Comparison of ENCODE assay signal across 8 cellular contexts in the genomic region with DNA sequence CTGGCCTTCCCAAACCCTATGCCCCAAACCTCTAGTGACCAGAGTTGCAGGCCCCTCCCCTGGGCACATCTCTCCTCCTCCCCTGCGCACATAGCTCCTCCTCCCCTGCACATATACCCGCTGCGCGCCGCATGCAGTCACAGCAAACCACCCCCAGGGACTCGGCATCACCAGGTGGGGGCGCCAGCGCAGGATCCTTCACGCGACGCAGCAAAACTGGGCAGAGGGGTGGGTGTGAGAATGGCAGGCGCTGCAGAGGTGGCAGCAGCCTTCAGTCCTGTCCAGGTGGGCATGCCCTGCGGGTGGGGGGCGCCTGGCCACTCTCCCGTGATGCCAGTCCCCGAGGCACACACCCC. TPM values are rescaled to one million over a fixed set of nuclear protein-coding genes. Genes with fewer than 3 reads are reported as not detected.
DNase-seq lines count a peak whose midpoint lies in the region; ATAC-seq and TF ChIP-seq lines count a peak whose summit lies in the region.

No MANE protein-coding gene starts in this region.

- H3K4me1 Mint-ChIP-seq in naive thymus-derived CD4-positive, alpha-beta T cell = peaks cover 13 to 55% (median 38%) of the 10 kb centered on the region in 7 donors

- no peaks in the 10 kb centered on the region for H3K36me3 ChIP-seq in naive thymus-derived CD4-positive, alpha-beta T cell (ENCODE audit: control insufficient read depth in 2 of 3, insufficient read depth in 3 of 3, low read length in 3 of 3)

- H3K9me3 Mint-ChIP-seq in naive thymus-derived CD4-positive, alpha-beta T cell = no peaks in the 10 kb centered on the region

- H3K36me3 Mint-ChIP-seq in naive thymus-derived CD4-positive, alpha-beta T cell = no peaks in the 10 kb centered on the region

- POLR2A ChIA-PET in naive thymus-derived CD4-positive, alpha-beta T cell (lab: Charles Lee) = interaction anchor here (0.5 to 7.2 kb wide), 21 partner anchors 10 to 1207 kb away, joined by 3 to 59 read pairs (median 4); a partner anchor contains a TSS

- in situ Hi-C loops in G401 (cut with HindIII; ENCODE audit: low sequenced_read_pairs) = no loop called here

- peaks cover 0 to 21% (median 0%) of the 10 kb centered on the region in 5 donors for H3K27me3 Mint-ChIP-seq in naive thymus-derived CD4-positive, alpha-beta T cell

- intact Hi-C loops in naive thymus-derived CD4-positive, alpha-beta T cell (cut with micrococcal nuclease) = loop anchor here (1.0 to 10.0 kb wide), 6 partner anchors 37 to 498 kb away; a partner anchor contains a TSS

- peak; percentile 86 for TF ChIP-seq CTCF in GM12872 (IDR thresholded peaks at IDR 0.05; ENCODE audit: insufficient read depth, low read depth, low read length)

- H3K27ac ChIP-seq in naive thymus-derived CD4-positive, alpha-beta T cell (ENCODE audit: low read depth, low read length) = peak overlapping the region; percentile 38

- peak overlapping the region; percentile 78 to 93 (median 88) for H3K4me3 Mint-ChIP-seq in naive thymus-derived CD4-positive, alpha-beta T cell

- H3K4me3 ChIP-seq in naive thymus-derived CD4-positive, alpha-beta T cell (ENCODE audit: low read length) = peak overlapping the region; percentile 80

- H3K4me1 ChIP-seq in naive thymus-derived CD4-positive, alpha-beta T cell (ENCODE audit: control insufficient read depth in 2 of 2, insufficient read depth in 2 of 2, low read length in 2 of 2) = peaks cover 36 to 42% of the 10 kb centered on the region in 2 donors

- CTCF ChIA-PET in naive thymus-derived CD4-positive, alpha-beta T cell (lab: Charles Lee) = interaction anchor here (0.5 to 6.4 kb wide), 31 partner anchors 10 to 706 kb away, joined by 3 to 56 read pairs (median 4); a partner anchor contains a TSS

- ATAC-seq in HG03196 (IDR thresholded peaks at IDR 0.05; ENCODE audit: unreplicated experiment) (peak; percentile 40), esophagus mucosa (peak; percentile 71)
- ATAC-seq in naive thymus-derived CD4-positive, alpha-beta T cell = peak; percentile 80

- H3K27ac Mint-ChIP-seq in naive thymus-derived CD4-positive, alpha-beta T cell = peak overlapping the region in 7 of 9 donors; percentile 2 to 91 (median 72)

- DNase-seq in NCI-H82 (lab: John Stamatoyannopoulos, UW) (peak; percentile 95), activated T-cell treated with anti-CD3 and anti-CD28 coated beads for 4 hours (peak; percentile 86), G401 (ENCODE audit: low spot score) (no peak)
- DNase-seq in naive thymus-derived CD4-positive, alpha-beta T cell = peak; percentile 77 to 91 (median 88)
- DNase-seq in stimulated activated CD8-positive, alpha-beta memory T cell treated with anti-CD3 and anti-CD28 coated beads, Interleukin-7, amount 100 ng/mL, for 48 hours (ENCODE audit: extremely low read depth in 1 of 2, low read depth in 1 of 2) = peak; percentile 78 to 88

- H3K9me3 ChIP-seq in naive thymus-derived CD4-positive, alpha-beta T cell (ENCODE audit: control insufficient read depth in 2 of 3, low read length in 3 of 3) = no peaks in the 10 kb centered on the region

- no peaks in the 10 kb centered on the region for H3K27me3 ChIP-seq in naive thymus-derived CD4-positive, alpha-beta T cell (ENCODE audit: control insufficient read depth in 2 of 2, insufficient read depth in 2 of 2, low read length in 2 of 2)

RNA-seq across cellular contexts. Expression of a gene that starts 5.6 kb away (rescaled TPM):
- total RNA-seq in esophagus mucosa = 1.4 TPM
- 1 to 10 TPM; 1.4 to 3.1 (median 1.7) TPM for total RNA-seq in naive thymus-derived CD4-positive, alpha-beta T cell
- polyA plus RNA-seq in naive thymus-derived CD4-positive, alpha-beta T cell = under 1 TPM; 0.15 to 0.35 TPM
- total RNA-seq in G401 (2014; rRNA removed; shearing (Covaris generic)) = 3.6 and 9.7 TPM in 2 replicates

RNA-seq across cellular contexts. Expression of a gene that starts 24.2 kb away (rescaled TPM):
- total RNA-seq in esophagus mucosa = 2.7 TPM
- total RNA-seq in naive thymus-derived CD4-positive, alpha-beta T cell = 1 to 10 TPM in 3 of 5 experiments, under 1 TPM in 2; 0.70 to 9.8 (median 1.5) TPM
- under 1 TPM in 1 of 2 donors, not detected in 1; 0.51 TPM for polyA plus RNA-seq in naive thymus-derived CD4-positive, alpha-beta T cell
- 17.5 and 29.6 TPM in 2 replicates for total RNA-seq in G401 (2014; rRNA removed; shearing (Covaris generic))

RNA-seq across cellular contexts. Expression of a gene that starts 27.7 kb away (rescaled TPM):
- total RNA-seq in esophagus mucosa = 28.7 TPM
- 10 to 100 TPM; 42.5 to 76.3 (median 62.4) TPM for total RNA-seq in naive thymus-derived CD4-positive, alpha-beta T cell
- polyA plus RNA-seq in naive thymus-derived CD4-positive, alpha-beta T cell = 10 to 100 TPM in 1 of 2 donors, 1 to 10 TPM in 1; 6.8 to 20.0 TPM
- 42.2 and 45.9 TPM in 2 replicates for total RNA-seq in G401 (2014; rRNA removed; shearing (Covaris generic))

RNA-seq across cellular contexts. Expression of a gene that starts 48.6 kb away (rescaled TPM):
- total RNA-seq in esophagus mucosa = 13.4 TPM
- total RNA-seq in naive thymus-derived CD4-positive, alpha-beta T cell = 10 to 100 TPM; 61.6 to 87.5 (median 62.8) TPM
- 10 to 100 TPM; 19.3 to 26.8 TPM for polyA plus RNA-seq in naive thymus-derived CD4-positive, alpha-beta T cell
- 72.2 and 119 TPM in 2 replicates for total RNA-seq in G401 (2014; rRNA removed; shearing (Covaris generic))

RNA-seq across cellular contexts. Expression of a gene that starts 50.3 kb away (rescaled TPM):
- total RNA-seq in esophagus mucosa = 2.5 TPM
- 10 to 100 TPM in 2 of 5 experiments, 1 to 10 TPM in 3; 8.6 to 17.6 (median 10.0) TPM for total RNA-seq in naive thymus-derived CD4-positive, alpha-beta T cell
- 1 to 10 TPM; 3.1 to 5.3 TPM for polyA plus RNA-seq in naive thymus-derived CD4-positive, alpha-beta T cell
- total RNA-seq in G401 (2014; rRNA removed; shearing (Covaris generic)) = 5.2 and 11.1 TPM in 2 replicates
